In genomic region chr6:26103141-26103769, GRCh38 we compare ENCODE assay signal across 7 cellular contexts. TPM values are rescaled to one million over a fixed set of nuclear protein-coding genes. Genes with fewer than 3 reads are reported as not detected.
DNase-seq lines count a peak whose midpoint lies in the region; ATAC-seq, FAIRE-seq and TF ChIP-seq lines count a peak whose summit lies in the region.

No MANE protein-coding gene starts in this region.

- no peaks in the 10 kb centered on the region for H3K9me3 Mint-ChIP-seq in activated CD8-positive, alpha-beta T cell treated with anti-CD3 and anti-CD28 coated beads for 36 hours

- H3K4me3 ChIP-seq in heart left ventricle (peak overlapping the region in 10 of 12 donors; percentile 48 to 69 (median 61)), small intestine (ENCODE audit: low read depth in 1 of 2, low read length in 2 of 2) (no peak overlapping the region)

- TF ChIP-seq POLR2A in heart left ventricle (IDR thresholded peaks at IDR 0.05) = no peak

- FAIRE-seq in small intestine (lab: Jason Lieb, UNC) = no peak

- CTCF ChIA-PET in activated CD8-positive, alpha-beta T cell treated with anti-CD3 and anti-CD28 coated beads for 36 hours (lab: Charles Lee) = interaction anchor here (1.0 to 24.5 kb wide), 4 partner anchors 16 to 35 kb away, joined by 4 to 841 read pairs (median 6); partner anchors contain the start of gene HFE

- peaks cover 0 to 18% (median 8%) of the 10 kb centered on the region in 12 donors for H3K4me1 ChIP-seq in heart left ventricle
- no peaks in the 10 kb centered on the region for H3K4me1 ChIP-seq in small intestine (ENCODE audit: control insufficient read depth in 2 of 2, insufficient read depth in 1 of 2, low read depth in 1 of 2, low read length in 1 of 2)

- intact Hi-C loops in activated CD8-positive, alpha-beta T cell treated with anti-CD3 and anti-CD28 coated beads for 36 hours (cut with micrococcal nuclease) = loop anchor here (2.0 kb wide), 1 partner anchor 46 kb away; a partner anchor contains a TSS
- intact Hi-C loops in heart left ventricle (cut with DNase I) = loop anchor here in 6 of 10 donors (1.0 to 10.0 kb wide), 5 partner anchors 19 to 182 kb away; a partner anchor contains a TSS

- 12 to 18% (median 16%) methylated on average over 9 of the region's 9 CpGs for WGBS in heart left ventricle, 4 donors
- WGBS in small intestine, 3 donors = 9 to 20% (median 19%) methylated on average over 9 of the region's 9 CpGs

- no peak for DNase-seq in activated CD8-positive, alpha-beta T cell treated with anti-CD3 and anti-CD28 coated beads for 36 hours
- DNase-seq in heart left ventricle = peak in 1 of 5 donors; percentile 42
- DNase-seq in small intestine = peak; percentile 49
- no peak for DNase-seq in HuH-7.5 (ENCODE audit: low spot score)
- DNase-seq in amygdala (lab: John Stamatoyannopoulos, UW) = no peak

- no peaks in the 10 kb centered on the region for H3K9me3 ChIP-seq in heart left ventricle
- no peaks in the 10 kb centered on the region for H3K9me3 ChIP-seq in small intestine (ENCODE audit: control insufficient read depth, low read depth)

- H3K27me3 Mint-ChIP-seq in activated CD8-positive, alpha-beta T cell treated with anti-CD3 and anti-CD28 coated beads for 36 hours = peaks cover 2% of the 10 kb centered on the region

- peak overlapping the region; percentile 98 for H3K27ac Mint-ChIP-seq in activated CD8-positive, alpha-beta T cell treated with anti-CD3 and anti-CD28 coated beads for 36 hours

- ATAC-seq in GM19372 (IDR thresholded peaks at IDR 0.05; ENCODE audit: low read depth, unreplicated experiment) (peak; percentile 66), HG03135 (IDR thresholded peaks at IDR 0.05; ENCODE audit: unreplicated experiment) (peak; percentile 69), heart left ventricle (peak; percentile 96 to 98 (median 98))
- ATAC-seq in activated CD8-positive, alpha-beta T cell treated with anti-CD3 and anti-CD28 coated beads for 36 hours = peak; percentile 84

- TF ChIP-seq CTCF in activated CD8-positive, alpha-beta T cell treated with anti-CD3 and anti-CD28 coated beads for 36 hours (IDR thresholded peaks at IDR 0.05) = no peak
- TF ChIP-seq CTCF in heart left ventricle (IDR thresholded peaks at IDR 0.05) = no peak

- H3K27ac ChIP-seq in heart left ventricle = peak overlapping the region in 11 of 12 donors; percentile 36 to 90 (median 78)
- H3K27ac ChIP-seq in small intestine (ENCODE audit: low read depth in 1 of 2, low read length in 1 of 2) = peak overlapping the region; percentile 33 to 96

- H3K36me3 Mint-ChIP-seq in activated CD8-positive, alpha-beta T cell treated with anti-CD3 and anti-CD28 coated beads for 36 hours (ENCODE audit: low read depth) = peaks cover 3% of the 10 kb centered on the region

- H3K27me3 ChIP-seq in heart left ventricle (no peaks in the 10 kb centered on the region), small intestine (ENCODE audit: control insufficient read depth in 2 of 2, insufficient read depth in 2 of 2, low read length in 2 of 2) (no peaks in the 10 kb centered on the region)

- H3K36me3 ChIP-seq in heart left ventricle = no peaks in the 10 kb centered on the region
- no peaks in the 10 kb centered on the region for H3K36me3 ChIP-seq in small intestine (ENCODE audit: control insufficient read depth in 2 of 2, insufficient read depth in 2 of 2, low read length in 2 of 2)

- H3K4me3 Mint-ChIP-seq in activated CD8-positive, alpha-beta T cell treated with anti-CD3 and anti-CD28 coated beads for 36 hours = peak overlapping the region; percentile 85

- H3K4me1 Mint-ChIP-seq in activated CD8-positive, alpha-beta T cell treated with anti-CD3 and anti-CD28 coated beads for 36 hours (ENCODE audit: low read depth) = peaks cover 15% of the 10 kb centered on the region

- POLR2A ChIA-PET in activated CD8-positive, alpha-beta T cell treated with anti-CD3 and anti-CD28 coated beads for 36 hours (lab: Charles Lee) = interaction anchor here (1.1 to 7.7 kb wide), 22 partner anchors 11 to 1042 kb away, joined by 3 to 104 read pairs (median 8); partner anchors contain the start of gene HFE

RNA-seq across cellular contexts. Expression of gene HFE, which starts 16.0 kb away (rescaled TPM):
- under 1 TPM; 0.25 to 0.56 TPM for total RNA-seq in activated CD8-positive, alpha-beta T cell treated with anti-CD3 and anti-CD28 coated beads for 36 hours
- total RNA-seq in heart left ventricle = 10 to 100 TPM in 1 of 9 donors, 1 to 10 TPM in 8; 1.9 to 13.9 (median 3.0) TPM
- 1 to 10 TPM; 1.6 to 1.7 TPM for polyA plus RNA-seq in heart left ventricle
- polyA plus RNA-seq in small intestine = 1 to 10 TPM in 2 of 3 donors, under 1 TPM in 1; 0.67 to 7.3 (median 2.4) TPM

Comparison
In these comparisons a context has a peak if more than half of its experiments do, and no peak if none do; other contexts are left out.
1. H3K4me3 ChIP-seq: peak in heart left ventricle (10 of 12); none in small intestine (0 of 2).
2. Peak in every context shown above with its lines, with median percentiles within 50 percentile points of each other: ATAC-seq.